Comparison of ENCODE assay signal across 1 cellular context in the genomic region with DNA sequence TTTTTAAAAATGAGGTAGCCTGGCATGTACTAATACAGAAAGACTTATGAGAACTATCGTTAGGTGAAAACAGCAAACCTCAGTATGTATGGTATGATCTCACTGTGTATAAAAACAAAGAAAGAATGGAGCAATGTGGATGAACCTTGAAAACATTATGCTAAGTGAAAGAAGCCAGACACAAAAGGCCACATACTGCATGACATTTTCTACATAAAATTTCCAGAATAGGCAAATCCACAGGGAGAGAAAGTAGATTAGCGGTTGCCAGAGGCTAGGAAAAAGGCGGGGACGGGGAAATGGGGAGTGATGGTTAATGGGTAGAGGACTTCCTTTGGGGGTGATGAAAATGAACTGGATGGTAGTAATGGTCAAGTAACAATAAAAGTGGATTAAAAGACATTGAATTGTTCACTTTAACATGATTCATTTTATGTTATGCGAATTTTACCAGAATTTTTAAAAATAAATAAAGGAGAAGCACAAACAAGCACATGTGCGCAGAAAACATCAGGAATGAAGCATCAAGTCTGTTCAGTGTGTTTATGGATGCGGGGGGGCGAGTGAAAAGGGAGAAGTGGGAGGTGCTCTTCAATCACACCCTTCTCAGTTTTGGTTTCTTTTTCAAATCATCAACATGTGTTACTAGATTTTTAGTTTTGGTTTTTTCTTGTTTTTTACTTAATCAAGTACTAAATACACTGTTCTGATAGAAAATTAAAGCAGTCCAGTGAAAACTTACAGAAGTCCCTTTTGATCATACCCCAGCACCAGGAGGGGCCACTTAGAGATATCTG.
TF ChIP-seq lines count a peak whose summit lies in the region.

No MANE protein-coding gene starts in this region.

TF ChIP-seq in K562, 482 proteins besides CTCF, POLR2A, EP300 and RAD21 (continued from another document):
- TF ChIP-seq, protein P1, sequence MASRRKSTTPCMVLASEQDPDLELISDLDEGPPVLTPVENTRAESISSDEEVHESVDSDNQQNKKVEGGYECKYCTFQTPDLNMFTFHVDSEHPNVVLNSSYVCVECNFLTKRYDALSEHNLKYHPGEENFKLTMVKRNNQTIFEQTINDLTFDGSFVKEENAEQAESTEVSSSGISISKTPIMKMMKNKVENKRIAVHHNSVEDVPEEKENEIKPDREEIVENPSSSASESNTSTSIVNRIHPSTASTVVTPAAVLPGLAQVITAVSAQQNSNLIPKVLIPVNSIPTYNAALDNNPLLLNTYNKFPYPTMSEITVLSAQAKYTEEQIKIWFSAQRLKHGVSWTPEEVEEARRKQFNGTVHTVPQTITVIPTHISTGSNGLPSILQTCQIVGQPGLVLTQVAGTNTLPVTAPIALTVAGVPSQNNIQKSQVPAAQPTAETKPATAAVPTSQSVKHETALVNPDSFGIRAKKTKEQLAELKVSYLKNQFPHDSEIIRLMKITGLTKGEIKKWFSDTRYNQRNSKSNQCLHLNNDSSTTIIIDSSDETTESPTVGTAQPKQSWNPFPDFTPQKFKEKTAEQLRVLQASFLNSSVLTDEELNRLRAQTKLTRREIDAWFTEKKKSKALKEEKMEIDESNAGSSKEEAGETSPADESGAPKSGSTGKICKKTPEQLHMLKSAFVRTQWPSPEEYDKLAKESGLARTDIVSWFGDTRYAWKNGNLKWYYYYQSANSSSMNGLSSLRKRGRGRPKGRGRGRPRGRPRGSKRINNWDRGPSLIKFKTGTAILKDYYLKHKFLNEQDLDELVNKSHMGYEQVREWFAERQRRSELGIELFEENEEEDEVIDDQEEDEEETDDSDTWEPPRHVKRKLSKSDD (conservative IDR thresholded peaks at IDR 0.05; ENCODE audit: low read length), result no peak
- TF ChIP-seq EP400 (IDR thresholded peaks at IDR 0.05) (0 out of 2 replicates have a peak, but pooled peaks have one; percentile 16), TAF9B (IDR thresholded peaks at IDR 0.05; ENCODE audit: partially characterized antibody) (no peak), ZNF384 (IDR thresholded peaks at IDR 0.05; ENCODE audit: low read depth, low read length) (no peak), ADNP (tag; IDR thresholded peaks at IDR 0.05) (0 out of 2 replicates have a peak, but pooled peaks have one; percentile 39), RBM15 (IDR thresholded peaks at IDR 0.05; ENCODE audit: insufficient read depth, low read length) (no peak)
- TF ChIP-seq, protein P2, sequence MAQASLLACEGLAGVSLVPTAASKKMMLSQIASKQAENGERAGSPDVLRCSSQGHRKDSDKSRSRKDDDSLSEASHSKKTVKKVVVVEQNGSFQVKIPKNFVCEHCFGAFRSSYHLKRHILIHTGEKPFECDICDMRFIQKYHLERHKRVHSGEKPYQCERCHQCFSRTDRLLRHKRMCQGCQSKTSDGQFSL (CRISPR knock-in tag; IDR thresholded peaks at IDR 0.05), result no peak
- TF ChIP-seq, protein P2 (tag; IDR thresholded peaks at IDR 0.05), result peak in 1 of 2 experiments; percentile 40; a peak in 1 of 4 replicates
- TF ChIP-seq, protein P3, sequence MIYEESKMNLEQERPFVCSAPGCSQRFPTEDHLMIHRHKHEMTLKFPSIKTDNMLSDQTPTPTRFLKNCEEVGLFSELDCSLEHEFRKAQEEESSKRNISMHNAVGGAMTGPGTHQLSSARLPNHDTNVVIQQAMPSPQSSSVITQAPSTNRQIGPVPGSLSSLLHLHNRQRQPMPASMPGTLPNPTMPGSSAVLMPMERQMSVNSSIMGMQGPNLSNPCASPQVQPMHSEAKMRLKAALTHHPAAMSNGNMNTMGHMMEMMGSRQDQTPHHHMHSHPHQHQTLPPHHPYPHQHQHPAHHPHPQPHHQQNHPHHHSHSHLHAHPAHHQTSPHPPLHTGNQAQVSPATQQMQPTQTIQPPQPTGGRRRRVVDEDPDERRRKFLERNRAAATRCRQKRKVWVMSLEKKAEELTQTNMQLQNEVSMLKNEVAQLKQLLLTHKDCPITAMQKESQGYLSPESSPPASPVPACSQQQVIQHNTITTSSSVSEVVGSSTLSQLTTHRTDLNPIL (CRISPR knock-in tag; IDR thresholded peaks at IDR 0.05), result no peak
- TF ChIP-seq, protein P4, sequence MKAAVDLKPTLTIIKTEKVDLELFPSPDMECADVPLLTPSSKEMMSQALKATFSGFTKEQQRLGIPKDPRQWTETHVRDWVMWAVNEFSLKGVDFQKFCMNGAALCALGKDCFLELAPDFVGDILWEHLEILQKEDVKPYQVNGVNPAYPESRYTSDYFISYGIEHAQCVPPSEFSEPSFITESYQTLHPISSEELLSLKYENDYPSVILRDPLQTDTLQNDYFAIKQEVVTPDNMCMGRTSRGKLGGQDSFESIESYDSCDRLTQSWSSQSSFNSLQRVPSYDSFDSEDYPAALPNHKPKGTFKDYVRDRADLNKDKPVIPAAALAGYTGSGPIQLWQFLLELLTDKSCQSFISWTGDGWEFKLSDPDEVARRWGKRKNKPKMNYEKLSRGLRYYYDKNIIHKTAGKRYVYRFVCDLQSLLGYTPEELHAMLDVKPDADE (conservative IDR thresholded peaks at IDR 0.05; ENCODE audit: control insufficient read depth, low read depth, low read length), result no peak
